9 cellular contexts compared by ENCODE assay signal in the genomic region with DNA sequence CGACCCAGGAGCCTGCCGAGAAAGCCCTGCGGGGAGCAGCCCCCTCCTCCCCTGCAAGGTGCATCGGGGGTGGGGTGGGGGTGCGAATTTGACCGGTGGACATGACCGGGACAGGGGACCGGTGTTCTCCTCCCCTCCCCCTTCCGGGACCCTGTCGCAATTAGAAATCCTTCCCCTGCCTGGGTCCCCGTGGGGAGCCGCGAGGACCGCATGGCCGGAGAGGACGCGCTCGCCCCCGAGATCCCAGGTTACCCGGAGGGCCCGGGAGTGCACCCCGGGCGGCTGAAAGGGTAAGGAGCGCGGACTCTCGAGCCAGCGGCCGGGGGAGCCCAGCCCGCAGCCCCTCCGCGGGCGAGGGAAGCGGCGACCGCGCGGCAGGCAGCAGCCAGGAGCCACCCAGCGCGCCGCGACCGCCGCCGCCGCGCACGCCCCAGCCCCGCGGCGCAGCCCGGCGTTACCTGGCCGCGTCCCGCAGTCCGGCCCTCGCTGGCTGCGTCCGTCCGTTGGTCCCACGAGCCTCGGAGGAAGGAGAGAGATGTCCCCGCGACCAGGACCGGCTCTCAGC. TPM values are rescaled to one million over a fixed set of nuclear protein-coding genes. Genes with fewer than 3 reads are reported as not detected.
DNase-seq lines count a peak whose midpoint lies in the region; ATAC-seq and TF ChIP-seq lines count a peak whose summit lies in the region.
"Had no signal": no experiment of that assay in that cellular context is flagged by ENCODE, and none has a peak within 500 bp of the region (broad histone marks: within the 10 kb centered on the region; RNA-seq: fewer than 3 reads in every experiment).

No MANE protein-coding gene starts in this region.

- CTCF ChIA-PET in T-cell (lab: Charles Lee), result no interaction called here

- no peaks in the 10 kb centered on the region for H3K4me1 ChIP-seq in prostate gland (replicated peaks)

- no peak for TF ChIP-seq POLR2A in prostate gland (IDR thresholded peaks at IDR 0.05)

- H3K9me3 ChIP-seq in prostate gland, result no peaks in the 10 kb centered on the region

- TF ChIP-seq CTCF in fibroblast of the aortic adventitia (IDR thresholded peaks at IDR 0.05; ENCODE audit: insufficient read depth, low read length) (no peak), prostate gland (IDR thresholded peaks at IDR 0.05) (no peak)

- H3K4me3 Mint-ChIP-seq in T-cell, result no peak overlapping the region

- peaks cover 25 to 28% of the 10 kb centered on the region in 2 donors for H3K27me3 Mint-ChIP-seq in T-cell

- H3K27ac ChIP-seq in prostate gland, result peak overlapping the region; percentile 58 to 71

- H3K4me1 Mint-ChIP-seq in T-cell, result peaks cover 0 to 2% (median 2%) of the 10 kb centered on the region in 3 donors

- ATAC-seq in GM18867 (IDR thresholded peaks at IDR 0.05; ENCODE audit: unreplicated experiment) (peak; percentile 14), HG03521 (IDR thresholded peaks at IDR 0.05; ENCODE audit: unreplicated experiment) (peak; percentile 10), T-cell (replicated peaks in 1 of 4) (no peak)

- POLR2A ChIA-PET in T-cell (lab: Charles Lee), result no interaction called here

- H3K36me3 Mint-ChIP-seq in T-cell, result no peaks in the 10 kb centered on the region

- no peaks in the 10 kb centered on the region for H3K36me3 ChIP-seq in prostate gland

- intact Hi-C loops in prostate gland (cut with DNase I), result no loop called here

- DNase-seq in fibroblast of the aortic adventitia (ENCODE audit: low read depth) (no peak), prostate gland (ENCODE audit: low spot score) (no peak), GDM1 (lab: John Stamatoyannopoulos, UW) (no peak), T-cell (no peak), SW 1271 (lab: John Stamatoyannopoulos, UW) (no peak)
- no peak for DNase-seq in activated CD4-positive, CD25-positive, alpha-beta regulatory T cell treated with anti-CD3 and anti-CD28 coated beads, Interleukin-2, amount 50 U/mL, for 72 hours

- H3K27me3 ChIP-seq in prostate gland (replicated peaks; ENCODE audit: insufficient read depth), result no peaks in the 10 kb centered on the region

- H3K4me3 ChIP-seq in fibroblast of the aortic adventitia (ENCODE audit: low read depth, low read length), result peak overlapping the region; percentile 31
- H3K4me3 ChIP-seq in prostate gland, result peak overlapping the region; percentile 28 to 52

- H3K27ac Mint-ChIP-seq in T-cell, result no peak overlapping the region

- 1% methylated on average over 53 of the region's 65 CpGs for WGBS in prostate gland

- H3K9me3 Mint-ChIP-seq in T-cell, result peaks cover 0 to 14% (median 1%) of the 10 kb centered on the region in 3 donors

RNA-seq across cellular contexts. Expression of a gene that starts 0.5 kb away (rescaled TPM):
- 0.90 and 1.4 TPM in 2 replicates for total RNA-seq in fibroblast of the aortic adventitia (ENCODE audit: low replicate concordance)
- 10 to 100 TPM; 42.2 to 66.7 TPM for total RNA-seq in prostate gland
- 1 to 10 TPM in 2 of 5 donors, under 1 TPM in 3; 0.25 to 1.8 (median 0.26) TPM for total RNA-seq in T-cell
- total RNA-seq: T-helper 2 cell treated with Interferon-gamma antibody and Interleukin-4, amounts not matched to agents 100 ng/mL and 5 ng/mL, for 36 hours had no signal

Comparison
In these comparisons a context has a peak if more than half of its experiments do, and no peak if none do; other contexts are left out.
1. ATAC-seq: peak in GM18867 (single experiment) and HG03521 (single experiment); none in T-cell (0 of 4).
2. RNA of a gene that starts 0.5 kb away (total RNA-seq): 42.2 to 66.7 TPM in prostate gland; 0.90 to 1.4 TPM in fibroblast of the aortic adventitia and 0.25 to 1.8 TPM in T-cell; every median in the first group is over 10 times any median in the second.